In genomic region chr4:128957459-128957858, GRCh38 we compare ENCODE assay signal across 1 cellular context.
TF ChIP-seq lines count a peak whose summit lies in the region.

No MANE protein-coding gene starts in this region.

TF ChIP-seq in GM12878, 131 proteins besides CTCF, POLR2A, EP300 and RAD21 (continued from another document):
- TF ChIP-seq E4F1 (IDR thresholded peaks at IDR 0.05; ENCODE audit: borderline replicate concordance, partially characterized antibody) (no peak), BCL3 (IDR thresholded peaks at IDR 0.05; ENCODE audit: borderline replicate concordance, insufficient read depth, low read depth, low read length, poor library complexity, severe bottlenecking) (no peak), NFIC (IDR thresholded peaks at IDR 0.05; ENCODE audit: low read depth, low read length) (no peak), USF2 (IDR thresholded peaks at IDR 0.05; ENCODE audit: borderline replicate concordance, low read depth, low read length) (no peak), ASH2L (IDR thresholded peaks at IDR 0.05; ENCODE audit: borderline replicate concordance, low read depth) (no peak), BRCA1 (IDR thresholded peaks at IDR 0.05; ENCODE audit: low read depth, low read length) (no peak), YBX1 (IDR thresholded peaks at IDR 0.05) (no peak)
